Comparison of ENCODE assay signal across 31 cellular contexts in genomic region chr7:23751852-23752251, GRCh38. TPM values are rescaled to one million over a fixed set of nuclear protein-coding genes. Genes with fewer than 3 reads are reported as not detected.
"Had no signal": no experiment of that assay in that cellular context is flagged by ENCODE, and none has a peak within 500 bp of the region (broad histone marks: within the 10 kb centered on the region; RNA-seq: fewer than 3 reads in every experiment).

No MANE protein-coding gene starts in this region.

- H3K9me3 ChIP-seq: colonic mucosa, esophagus squamous epithelium, gastrocnemius medialis had no signal

- ATAC-seq: effector memory CD8-positive, alpha-beta T cell; esophagus mucosa; foreskin keratinocyte; gastrocnemius medialis; gastroesophageal sphincter; heart left ventricle; heart right ventricle had no signal

- DNase-seq: colonic mucosa; cortex of kidney; dermis blood vessel endothelial cell; dorsolateral prefrontal cortex; effector CD4-positive, alpha-beta T cell; effector CD8-positive, alpha-beta T cell; effector memory CD4-positive, alpha-beta T cell; effector memory CD8-positive, alpha-beta T cell; endodermal cell; erythroblast; esophagus squamous epithelium; foreskin fibroblast; foreskin keratinocyte; foreskin melanocyte; gastrocnemius medialis; glutamatergic neuron; head of caudate nucleus; heart left ventricle; heart right ventricle had no signal

- H3K4me3 ChIP-seq: colonic mucosa, coronary artery, dorsolateral prefrontal cortex, esophagus muscularis mucosa, esophagus squamous epithelium, gastrocnemius medialis, gastroesophageal sphincter, heart left ventricle, heart right ventricle had no signal

- H3K27ac ChIP-seq: colonic mucosa, coronary artery, dorsolateral prefrontal cortex, epithelial cell of prostate, esophagus muscularis mucosa, esophagus squamous epithelium, foreskin keratinocyte, gastrocnemius medialis, gastroesophageal sphincter, heart left ventricle, heart right ventricle had no signal

- H3K4me1 ChIP-seq: colonic mucosa, esophagus muscularis mucosa, esophagus squamous epithelium, foreskin keratinocyte, gastrocnemius medialis, heart left ventricle, heart right ventricle had no signal

- FAIRE-seq: colon, endometrium, endothelial cell of umbilical vein, frontal cortex had no signal

- H3K36me3 ChIP-seq: colonic mucosa, esophagus squamous epithelium, gastrocnemius medialis, heart left ventricle, heart right ventricle had no signal

- H3K27me3 ChIP-seq: colonic mucosa, dorsolateral prefrontal cortex, esophagus muscularis mucosa, esophagus squamous epithelium, gastrocnemius medialis, gastroesophageal sphincter, heart left ventricle, heart right ventricle had no signal

RNA-seq across cellular contexts. Expression of gene STK31, which starts 41.8 kb away (rescaled TPM):
- total RNA-seq: fibroblast of villous mesenchyme, foreskin keratinocyte, glomerular endothelial cell had no signal
- polyA plus RNA-seq: endothelial cell of umbilical vein, fibroblast of lung had no signal
